In genomic region chr21:19236209-19236608, GRCh38 we compare ENCODE assay signal across 19 cellular contexts.
"Had no signal": no experiment of that assay in that cellular context is flagged by ENCODE, and none has a peak within 500 bp of the region (broad histone marks: within the 10 kb centered on the region; RNA-seq: fewer than 3 reads in every experiment).

No MANE protein-coding gene starts in this region.

- H3K36me3 ChIP-seq: breast epithelium, left ventricle myocardium inferior, pancreas, right atrium auricular region, upper lobe of right lung had no signal

- ATAC-seq: activated T-cell treated with anti-CD3 and anti-CD28 coated beads, Interleukin-2, amount 50 U/mL, for 72 hours; foreskin keratinocyte; pancreas; psoas muscle; stimulated activated naive CD8-positive, alpha-beta T cell treated with anti-CD3 and anti-CD28 coated beads, Interleukin-15, Interleukin-2, amounts not matched to agents 100 U/mL and 50 U/mL, for 24 hours; upper lobe of right lung had no signal

- DNase-seq: activated CD4-positive, alpha-beta memory T cell treated with anti-CD3 and anti-CD28 coated beads for 36 hours; activated CD4-positive, alpha-beta T cell treated with anti-CD3 and anti-CD28 coated beads for 48 hours; activated effector memory CD4-positive, alpha-beta T cell treated with Interleukin-2 at 50 U/mL for 16 hours; activated naive CD4-positive, alpha-beta T cell treated with anti-CD3 and anti-CD28 coated beads for 36 hours; activated naive CD8-positive, alpha-beta T cell treated with anti-CD3 and anti-CD28 coated beads, Interleukin-2, amount 10 ng/mL, durations not matched to agents 7 days and 5 days; activated T-cell treated with anti-CD3 and anti-CD28 coated beads, Interleukin-2, amount 50 U/mL, for 72 hours; amniotic stem cell; effector memory CD4-positive, alpha-beta T cell; foreskin keratinocyte; immature natural killer cell; left ventricle myocardium inferior; mammary epithelial cell; pancreas; psoas muscle; stimulated activated CD4-positive, alpha-beta T cell treated with anti-CD3 and anti-CD28 coated beads, Interleukin-4, amount 100 ng/mL, for 24 hours; stimulated activated naive CD8-positive, alpha-beta T cell treated with anti-CD3 and anti-CD28 coated beads, Interleukin-15, Interleukin-2, amounts not matched to agents 100 U/mL and 50 U/mL, for 24 hours; upper lobe of right lung had no signal

- H3K9me3 ChIP-seq: breast epithelium, left ventricle myocardium inferior, pancreas, psoas muscle, right atrium auricular region, upper lobe of right lung had no signal

- H3K4me3 ChIP-seq: breast epithelium, left ventricle myocardium inferior, pancreas, psoas muscle, right atrium auricular region, upper lobe of right lung had no signal

- H3K4me1 ChIP-seq: breast epithelium, foreskin keratinocyte, left ventricle myocardium inferior, pancreas, psoas muscle, right atrium auricular region, upper lobe of right lung had no signal

- H3K27ac ChIP-seq: breast epithelium, foreskin keratinocyte, left ventricle myocardium inferior, pancreas, psoas muscle, right atrium auricular region, upper lobe of right lung had no signal

- H3K27me3 ChIP-seq: breast epithelium, foreskin keratinocyte, pancreas, right atrium auricular region, upper lobe of right lung had no signal
